8 cellular contexts compared by ENCODE assay signal in genomic region chr7:45921699-45922519, GRCh38. TPM values are rescaled to one million over a fixed set of nuclear protein-coding genes. Genes with fewer than 3 reads are reported as not detected.
DNase-seq lines count a peak whose midpoint lies in the region; ATAC-seq, FAIRE-seq and TF ChIP-seq lines count a peak whose summit lies in the region.

No MANE protein-coding gene starts in this region.

- H3K9ac ChIP-seq in mesendoderm (ENCODE audit: low read length): peak overlapping the region; percentile 51

- H3K56ac ChIP-seq in mesendoderm (ENCODE audit: low read length): peak overlapping the region; percentile 68

- no peak overlapping the region for H2AK5ac ChIP-seq in mesendoderm (ENCODE audit: low read length)

- H4K8ac ChIP-seq in mesendoderm (ENCODE audit: low read depth, low read length): no peak overlapping the region

- H3K36me3 Mint-ChIP-seq in effector memory CD8-positive, alpha-beta T cell (ENCODE audit: insufficient read depth): peaks cover 6% of the 10 kb centered on the region

- peak; percentile 46 for FAIRE-seq in GM12892 (lab: Jason Lieb, UNC)
- no peak for FAIRE-seq in urothelium cell line (lab: Jason Lieb, UNC)

- no peak overlapping the region for H3K18ac ChIP-seq in mesendoderm (ENCODE audit: low read length)

- H3K23ac ChIP-seq in mesendoderm (ENCODE audit: low read length): no peak overlapping the region

- H3K36me3 ChIP-seq in RWPE2 (ENCODE audit: low read depth) (no peaks in the 10 kb centered on the region), mesendoderm (ENCODE audit: control insufficient read depth, insufficient read depth, low read length) (no peaks in the 10 kb centered on the region)

- H4K5ac ChIP-seq in mesendoderm (ENCODE audit: low read length): no peak overlapping the region

- TF ChIP-seq POLR2A in GM12892 (IDR thresholded peaks at IDR 0.05; ENCODE audit: low read depth, low read length): no peak

- no peak overlapping the region for H2BK5ac ChIP-seq in mesendoderm (ENCODE audit: low read length)

- H2BK120ac ChIP-seq in mesendoderm (ENCODE audit: low read depth, low read length): no peak overlapping the region

- peak; percentile 72 for TF ChIP-seq CTCF in RWPE2 (IDR thresholded peaks at IDR 0.05; ENCODE audit: poor library complexity, severe bottlenecking)

- peaks cover 49% of the 10 kb centered on the region for H3K27me3 ChIP-seq in RWPE2 (ENCODE audit: insufficient read depth, poor library complexity, severe bottlenecking)
- peaks cover 17% of the 10 kb centered on the region for H3K27me3 ChIP-seq in mesendoderm (ENCODE audit: insufficient read depth, low read length, poor library complexity)

- no peak overlapping the region for H3K4ac ChIP-seq in mesendoderm (ENCODE audit: low read depth, low read length)

- peak overlapping the region; percentile 82 to 90 for H3K27ac Mint-ChIP-seq in effector memory CD8-positive, alpha-beta T cell

- DNase-seq in AG20443 (ENCODE audit: low spot score) (peak; percentile 71), GM12892 (ENCODE audit: insufficient read length) (no peak), RWPE2 (ENCODE audit: low spot score) (no peak), mesendoderm (peak; percentile 83), urothelium cell line (ENCODE audit: low spot score) (peak; percentile 73), GM19238 (ENCODE audit: insufficient read length, low spot score) (no peak)
- no peak for DNase-seq in effector memory CD8-positive, alpha-beta T cell

- peaks cover 11 to 17% of the 10 kb centered on the region in 2 donors for H3K4me1 Mint-ChIP-seq in effector memory CD8-positive, alpha-beta T cell (ENCODE audit: low read depth in 2 of 2)

- peak overlapping the region; percentile 71 for H3K4me2 ChIP-seq in mesendoderm (ENCODE audit: low read length)

- peaks cover 31 to 63% of the 10 kb centered on the region in 2 donors for H3K27me3 Mint-ChIP-seq in effector memory CD8-positive, alpha-beta T cell

- H3K27ac ChIP-seq in RWPE2 (ENCODE audit: poor library complexity, severe bottlenecking) (no peak overlapping the region), mesendoderm (ENCODE audit: low read depth, low read length) (no peak overlapping the region)

- H2BK15ac ChIP-seq in mesendoderm (replicated peaks; ENCODE audit: low read depth): no peak overlapping the region

- peaks cover 15% of the 10 kb centered on the region for H3K4me1 ChIP-seq in RWPE2 (ENCODE audit: insufficient read depth, poor library complexity, severe bottlenecking)
- peaks cover 2% of the 10 kb centered on the region for H3K4me1 ChIP-seq in mesendoderm (ENCODE audit: control insufficient read depth, low read depth, low read length)

- no peak overlapping the region for H3K4me3 ChIP-seq in RWPE2 (ENCODE audit: severe bottlenecking)
- H3K4me3 ChIP-seq in mesendoderm (ENCODE audit: low read length): peak overlapping the region; percentile 27

- no peak for ATAC-seq in RWPE2 (ENCODE audit: low read depth)
- ATAC-seq in effector memory CD8-positive, alpha-beta T cell (replicated peaks): no peak
- ATAC-seq in GM18858 (IDR thresholded peaks at IDR 0.05; ENCODE audit: unreplicated experiment): no peak

- H3K79me1 ChIP-seq in mesendoderm (ENCODE audit: low read length): no peaks in the 10 kb centered on the region

- peak overlapping the region; percentile 66 to 72 for H3K4me3 Mint-ChIP-seq in effector memory CD8-positive, alpha-beta T cell

- no peaks in the 10 kb centered on the region for H3K79me2 ChIP-seq in mesendoderm (ENCODE audit: control insufficient read depth, insufficient read depth, low read length)

- no peaks in the 10 kb centered on the region for H3K9me3 Mint-ChIP-seq in effector memory CD8-positive, alpha-beta T cell

- H3K9me3 ChIP-seq in RWPE2 (ENCODE audit: severe bottlenecking): no peaks in the 10 kb centered on the region

- no CpG with 5 or more reads among the region's 36 CpGs for WGBS in mesendoderm (ENCODE audit: extremely low coverage, insufficient coverage, low lambda C conversion rate)

RNA-seq across cellular contexts. Expression of gene IGFBP3, which starts 0.8 kb away (rescaled TPM):
- polyA plus RNA-seq in GM12892 (2012; ENCODE audit: missing spikeins): 0.28 TPM
- 30.4 TPM for polyA plus RNA-seq in mesendoderm (2013, experiment 1 of 2)
- polyA plus RNA-seq in mesendoderm (2013, experiment 2 of 2): 28.2 TPM

RNA-seq across cellular contexts. Expression of gene IGFBP1, which starts 33.6 kb away (rescaled TPM):
- not detected for polyA plus RNA-seq in GM12892 (2012; ENCODE audit: missing spikeins)
- 0.08 TPM for polyA plus RNA-seq in mesendoderm (2013, experiment 1 of 2)
- polyA plus RNA-seq in mesendoderm (2013, experiment 2 of 2): 0.07 TPM

RNA-seq across cellular contexts. Expression of gene CCDC201, which starts 49.0 kb away (rescaled TPM):
- not detected for polyA plus RNA-seq in GM12892 (2012; ENCODE audit: missing spikeins)
- not detected for polyA plus RNA-seq in mesendoderm (2013, experiment 1 of 2)
- polyA plus RNA-seq in mesendoderm (2013, experiment 2 of 2): not detected

Comparison
In these comparisons a context has a peak if more than half of its experiments do, and no peak if none do; other contexts are left out.
1. DNase-seq: peak in AG20443 (single experiment), mesendoderm (single experiment) and urothelium cell line (single experiment); none in GM12892 (single experiment), RWPE2 (single experiment), effector memory CD8-positive, alpha-beta T cell (0 of 3) and GM19238 (single experiment).